8 cellular contexts compared by ENCODE assay signal in genomic region chr10:60573342-60573741, GRCh38.
A peak's percentile ranks its signal among the peaks of the same experiment; 100 is the strongest.
DNase-seq lines count a peak whose midpoint lies in the region; ATAC-seq, FAIRE-seq and TF ChIP-seq lines count a peak whose summit lies in the region.

No MANE protein-coding gene starts in this region.

- FAIRE-seq in HepG2 (lab: Jason Lieb, UNC), result no peak

- peaks cover 43% of the 10 kb centered on the region for H3K4me1 Mint-ChIP-seq in chondrocyte (ENCODE audit: low read depth)

- H3K27ac Mint-ChIP-seq in chondrocyte (ENCODE audit: unreplicated experiment), result peak overlapping the region; percentile 79

- peak overlapping the region; percentile 64 to 83 (median 71) for H3K4me3 ChIP-seq in skeletal muscle tissue (ENCODE audit: low read length in 3 of 3)
- no peak overlapping the region for H3K4me3 ChIP-seq in HepG2 (replicated peaks in 1 of 3; ENCODE audit: insufficient read depth in 1 of 3, low read depth in 2 of 3, low read length in 3 of 3)

- POLR2A ChIA-PET in HepG2 (lab: Yijun Ruan, JAX), result no interaction called here

- H3K36me3 Mint-ChIP-seq in chondrocyte (ENCODE audit: low read depth), result no peaks in the 10 kb centered on the region

- CTCF ChIA-PET in HepG2 (lab: Yijun Ruan, JAX; ENCODE audit: low intra/inter-chr PET ratio, low total read pairs), result no interaction called here

- in situ Hi-C loops in HepG2 (cut with HindIII; ENCODE audit: extremely low pct_ligation_motif_present, low pct_unique_long_range_greater_than_20kb), result no loop called here

- H3K9ac ChIP-seq in skeletal muscle tissue (ENCODE audit: low read depth in 1 of 3, low read length in 3 of 3), result peak overlapping the region; percentile 72 to 88 (median 76)
- H3K9ac ChIP-seq in HepG2 (ENCODE audit: insufficient read depth, low read depth, low read length), result no peak overlapping the region

- intact Hi-C loops in HepG2 (cut with micrococcal nuclease; ENCODE audit: unreplicated experiment), result no loop called here

- H3K4me3 Mint-ChIP-seq in chondrocyte (ENCODE audit: unreplicated experiment), result peak overlapping the region; percentile 79

- H3K36me3 ChIP-seq in skeletal muscle tissue (ENCODE audit: control insufficient read depth in 3 of 3, insufficient read depth in 3 of 3, low read length in 3 of 3) (no peaks in the 10 kb centered on the region), HepG2 (replicated peaks in 1 of 2; ENCODE audit: control insufficient read depth in 1 of 2, insufficient read depth in 2 of 2, low read length in 2 of 2) (no peaks in the 10 kb centered on the region)

- ATAC-seq in GM18907 (IDR thresholded peaks at IDR 0.05; ENCODE audit: unreplicated experiment), result peak; percentile 73
- ATAC-seq in HepG2, result no peak
- no peak for ATAC-seq in GM19452 (IDR thresholded peaks at IDR 0.05; ENCODE audit: unreplicated experiment)

- no peak overlapping the region for H2AFZ ChIP-seq in HepG2 (ENCODE audit: low read length)

- H3K9me3 Mint-ChIP-seq in chondrocyte (ENCODE audit: low read depth), result peaks cover 3% of the 10 kb centered on the region

- 71% methylated on average over 1 of the region's 1 CpG for WGBS in HepG2 (ENCODE audit: low lambda C conversion rate)

- peak; percentile 21 for DNase-seq in NCI-H2227 (lab: John Stamatoyannopoulos, UW; ENCODE audit: unreplicated experiment)
- no peak for DNase-seq in chondrocyte (ENCODE audit: low spot score)
- DNase-seq in HepG2 (ENCODE audit: low spot score), result no peak
- no peak for DNase-seq in NCI-H774 (lab: John Stamatoyannopoulos, UW)
- DNase-seq in middle frontal gyrus (ENCODE audit: extremely low spot score, low spot score), result no peak

- BruUV-seq in HepG2 (replicated peaks; lab: Mats Ljungman, UMichigan), result no TSS peak

- TF ChIP-seq RAD21 in HepG2 (CRISPR knock-in tag; IDR thresholded peaks at IDR 0.05), result no peak

- TF ChIP-seq POLR2A in HepG2 (IDR thresholded peaks at IDR 0.05; ENCODE audit: insufficient read depth in 1 of 2, low read depth in 2 of 2, low read length in 2 of 2), result no peak

- no peaks in the 10 kb centered on the region for H3K79me2 ChIP-seq in HepG2 (ENCODE audit: insufficient read depth, low read length)

- H3K27ac ChIP-seq in skeletal muscle tissue (ENCODE audit: low read depth, low read length) (peak overlapping the region; percentile 78), HepG2 (ENCODE audit: extremely low read length, insufficient read depth, low read length) (no peak overlapping the region)

- no peak for TF ChIP-seq EP300 in HepG2 (IDR thresholded peaks at IDR 0.05; ENCODE audit: low read depth in 2 of 2, low read length in 2 of 2)
- no peak for TF ChIP-seq EP300 in HepG2 (CRISPR knock-in tag; IDR thresholded peaks at IDR 0.05; ENCODE audit: borderline replicate concordance)

- no peak for TF ChIP-seq CTCF in chondrocyte (IDR thresholded peaks at IDR 0.05)
- no peak for TF ChIP-seq CTCF in HepG2 (CRISPR knock-in tag; IDR thresholded peaks at IDR 0.05)

- H3K9me3 ChIP-seq in skeletal muscle tissue (ENCODE audit: control insufficient read depth in 3 of 3, low read length in 3 of 3) (no peaks in the 10 kb centered on the region), HepG2 (ENCODE audit: low read length) (no peaks in the 10 kb centered on the region)

- H3K27me3 ChIP-seq in skeletal muscle tissue (ENCODE audit: control insufficient read depth in 3 of 3, insufficient read depth in 3 of 3, low read length in 3 of 3) (no peaks in the 10 kb centered on the region), HepG2 (ENCODE audit: control insufficient read depth in 1 of 2, insufficient read depth in 2 of 2, low read length in 2 of 2) (0 out of 5 replicates have a peak, but pooled peaks cover 0 to 3% of the 10 kb centered on the region in 2 experiments)

- peaks cover 0 to 23% (median 11%) of the 10 kb centered on the region in 3 donors for H3K4me1 ChIP-seq in skeletal muscle tissue (ENCODE audit: control insufficient read depth in 3 of 3, insufficient read depth in 3 of 3, low read length in 3 of 3)
- no peaks in the 10 kb centered on the region for H3K4me1 ChIP-seq in HepG2 (ENCODE audit: insufficient read depth, low read length)

- H4K20me1 ChIP-seq in HepG2 (ENCODE audit: insufficient read depth, low read length), result no peaks in the 10 kb centered on the region

- H3K4me2 ChIP-seq in HepG2 (ENCODE audit: low read depth, low read length), result no peak overlapping the region

- no peaks in the 10 kb centered on the region for H3K27me3 Mint-ChIP-seq in chondrocyte (ENCODE audit: low read depth)

TF ChIP-seq in HepG2, 621 proteins besides CTCF, POLR2A, EP300 and RAD21 (continues in another document):
- no peak for TF ChIP-seq ZBTB49 (CRISPR knock-in tag; IDR thresholded peaks at IDR 0.05; ENCODE audit: borderline replicate concordance)
- no peak for TF ChIP-seq ETS1 (CRISPR knock-in tag; IDR thresholded peaks at IDR 0.05)
- TF ChIP-seq ZNF800 (CRISPR knock-in tag; IDR thresholded peaks at IDR 0.05), result no peak
- no peak for TF ChIP-seq SIX1 (CRISPR knock-in tag; IDR thresholded peaks at IDR 0.05; ENCODE audit: borderline replicate concordance)
- TF ChIP-seq GPN1 (CRISPR knock-in tag; IDR thresholded peaks at IDR 0.05; ENCODE audit: borderline replicate concordance), result no peak

Comparison
In these comparisons a context has a peak if more than half of its experiments do, and no peak if none do; other contexts are left out.
1. H3K4me3 ChIP-seq: peak in skeletal muscle tissue (3 of 3); none in HepG2 (0 of 3).